Comparison of ENCODE assay signal across 1 cellular context in genomic region chr9:120714088-120714845, GRCh38.
TF ChIP-seq lines count a peak whose summit lies in the region.

Gene MEGF9 (minus strand): TSS chr9:120714470. CDS start chr9:120714358, 112 bp downstream.

TF ChIP-seq in H1, 55 proteins besides CTCF, POLR2A, EP300 and RAD21 (continued from another document):
- TF ChIP-seq TBP (IDR thresholded peaks at IDR 0.05; ENCODE audit: low read depth, low read length) (peak; percentile 73), ATF3 (IDR thresholded peaks at IDR 0.05; ENCODE audit: insufficient read depth, low read depth, low read length) (peak; percentile 87), SRF (IDR thresholded peaks at IDR 0.05; ENCODE audit: low read depth, low read length) (no peak), YY1 (IDR thresholded peaks at IDR 0.05; ENCODE audit: low read depth, low read length) (no peak), CBX5 (IDR thresholded peaks at IDR 0.05; ENCODE audit: low read depth, low read length) (no peak), TCF12 (IDR thresholded peaks at IDR 0.05; ENCODE audit: low read depth, low read length) (no peak), SP4 (IDR thresholded peaks at IDR 0.05; ENCODE audit: low read length) (no peak), USF2 (IDR thresholded peaks at IDR 0.05; ENCODE audit: low read length) (peak; percentile 96), RBBP5 (IDR thresholded peaks at IDR 0.05; ENCODE audit: borderline replicate concordance, low read depth, low read length) (no peak), TAF1 (IDR thresholded peaks at IDR 0.05; ENCODE audit: low read depth, low read length) (peak; percentile 90), CHD2 (IDR thresholded peaks at IDR 0.05; ENCODE audit: low read length) (peak; percentile 83), SP2 (IDR thresholded peaks at IDR 0.05; ENCODE audit: low read length) (peak; percentile 60), PHF8 (conservative IDR thresholded peaks at IDR 0.05; ENCODE audit: low read depth, low read length) (peak; percentile 95; the same call in 1 of the 2 replicates), SP1 (IDR thresholded peaks at IDR 0.05; ENCODE audit: low read depth, low read length) (peak; percentile 90), KDM4A (IDR thresholded peaks at IDR 0.05; ENCODE audit: low read depth, low read length, severe bottlenecking) (peak; percentile 97)
- TF ChIP-seq, protein P1, sequence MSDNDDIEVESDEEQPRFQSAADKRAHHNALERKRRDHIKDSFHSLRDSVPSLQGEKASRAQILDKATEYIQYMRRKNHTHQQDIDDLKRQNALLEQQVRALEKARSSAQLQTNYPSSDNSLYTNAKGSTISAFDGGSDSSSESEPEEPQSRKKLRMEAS (IDR thresholded peaks at IDR 0.05): peak; percentile 12; the same call in 1 of the 2 replicates
